In the genomic region with DNA sequence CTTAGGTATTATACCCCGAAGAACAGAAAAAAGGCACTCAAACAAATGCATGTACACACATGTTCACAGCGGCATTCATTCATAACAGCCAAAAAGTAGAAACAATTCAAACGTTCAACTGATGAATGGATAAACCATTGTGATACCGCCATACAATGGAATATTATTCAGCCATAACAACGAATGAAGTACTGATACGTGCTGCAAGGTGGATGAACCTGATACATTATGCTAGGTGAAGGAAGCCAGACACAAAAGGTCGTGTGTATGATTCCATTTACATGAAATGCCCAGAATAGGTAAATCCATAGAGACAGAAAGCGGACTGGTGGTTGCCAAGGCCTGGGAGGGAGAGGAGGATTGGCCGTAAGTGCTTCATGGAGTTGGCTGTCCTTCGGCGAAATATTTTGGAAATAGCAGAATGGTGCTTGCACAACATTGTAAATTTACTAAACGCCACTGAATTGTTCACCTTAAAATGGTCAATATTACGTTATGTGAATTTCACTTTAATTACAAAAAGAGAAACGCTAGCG, we compare ENCODE assay signal across 8 cellular contexts.
DNase-seq lines count a peak whose midpoint lies in the region; ATAC-seq and TF ChIP-seq lines count a peak whose summit lies in the region.

No MANE protein-coding gene starts in this region.

- H3K27ac Mint-ChIP-seq in T-helper 2 cell treated with Interferon-gamma antibody and Interleukin-4, amounts not matched to agents 5 μg/mL and 100 μg/mL, for 36 hours: peak overlapping the region; percentile 97
- H3K27ac Mint-ChIP-seq in central memory CD8-positive, alpha-beta T cell (ENCODE audit: low read depth): peak overlapping the region; percentile 93

- ATAC-seq in HG02588 (IDR thresholded peaks at IDR 0.05; ENCODE audit: unreplicated experiment): peak; percentile 2
- no peak for ATAC-seq in central memory CD8-positive, alpha-beta T cell (replicated peaks; ENCODE audit: extremely low read depth, poor library complexity, severe bottlenecking)
- ATAC-seq in lower lobe of right lung: peak; percentile 20 to 45
- peak; percentile 36 to 37 for ATAC-seq in upper lobe of left lung (ENCODE audit: low FRiP score in 2 of 2)

- H3K9me3 Mint-ChIP-seq in T-helper 2 cell treated with Interferon-gamma antibody and Interleukin-4, amounts not matched to agents 5 μg/mL and 100 μg/mL, for 36 hours: no peaks in the 10 kb centered on the region
- no peaks in the 10 kb centered on the region for H3K9me3 Mint-ChIP-seq in central memory CD8-positive, alpha-beta T cell

- no peak for TF ChIP-seq POLR2A in upper lobe of left lung (IDR thresholded peaks at IDR 0.05)

- H3K4me1 ChIP-seq in lower lobe of right lung (peaks cover 23% of the 10 kb centered on the region), upper lobe of left lung (peaks cover 18 to 21% (median 20%) of the 10 kb centered on the region in 4 donors)

- H3K27ac ChIP-seq in lower lobe of right lung (peak overlapping the region; percentile 93), upper lobe of left lung (peak overlapping the region; percentile 91 to 95 (median 92))

- DNase-seq in T-helper 2 cell treated with Interferon-gamma antibody and Interleukin-4, amounts not matched to agents 5 μg/mL and 100 μg/mL, for 36 hours (ENCODE audit: low spot score): peak; percentile 13
- DNase-seq in T-helper 2 cell (no peak), NCI-H345 (lab: John Stamatoyannopoulos, UW) (peak; percentile 36), lower lobe of right lung (no peak), upper lobe of left lung (no peak), SIG-M5 treated with dmso at 0.1 percent for 504 hours (lab: John Stamatoyannopoulos, UW; ENCODE audit: unreplicated experiment) (no peak)
- no peak for DNase-seq in central memory CD8-positive, alpha-beta T cell (ENCODE audit: low spot score in 2 of 2)

- intact Hi-C loops in lower lobe of right lung (cut with DNase I): no loop called here

- H3K4me1 Mint-ChIP-seq in T-helper 2 cell treated with Interferon-gamma antibody and Interleukin-4, amounts not matched to agents 5 μg/mL and 100 μg/mL, for 36 hours (ENCODE audit: low read depth): peaks cover 38% of the 10 kb centered on the region
- H3K4me1 Mint-ChIP-seq in central memory CD8-positive, alpha-beta T cell: peaks cover 42% of the 10 kb centered on the region

- no peaks in the 10 kb centered on the region for H3K27me3 Mint-ChIP-seq in T-helper 2 cell treated with Interferon-gamma antibody and Interleukin-4, amounts not matched to agents 5 μg/mL and 100 μg/mL, for 36 hours (ENCODE audit: low read depth)
- no peaks in the 10 kb centered on the region for H3K27me3 Mint-ChIP-seq in central memory CD8-positive, alpha-beta T cell

- H3K36me3 Mint-ChIP-seq in T-helper 2 cell treated with Interferon-gamma antibody and Interleukin-4, amounts not matched to agents 5 μg/mL and 100 μg/mL, for 36 hours (ENCODE audit: low read depth): peaks cover 26% of the 10 kb centered on the region
- H3K36me3 Mint-ChIP-seq in central memory CD8-positive, alpha-beta T cell (ENCODE audit: insufficient read depth): peaks cover 30% of the 10 kb centered on the region

- H3K9me3 ChIP-seq in lower lobe of right lung (no peaks in the 10 kb centered on the region), upper lobe of left lung (no peaks in the 10 kb centered on the region)

- H3K27me3 ChIP-seq in lower lobe of right lung (ENCODE audit: low read depth): no peaks in the 10 kb centered on the region
- H3K27me3 ChIP-seq in upper lobe of left lung: no peaks in the 10 kb centered on the region

- TF ChIP-seq CTCF in lower lobe of right lung (IDR thresholded peaks at IDR 0.05) (no peak), upper lobe of left lung (IDR thresholded peaks at IDR 0.05) (no peak)

- H3K4me3 ChIP-seq in lower lobe of right lung (peak overlapping the region; percentile 76), upper lobe of left lung (peak overlapping the region; percentile 46 to 96 (median 78))

- 30 to 31% methylated on average over 15 of the region's 15 CpGs for WGBS in upper lobe of left lung, 2 donors

- TF ChIP-seq EP300 in upper lobe of left lung (IDR thresholded peaks at IDR 0.05): no peak

- H3K36me3 ChIP-seq in lower lobe of right lung (peaks cover 21% of the 10 kb centered on the region), upper lobe of left lung (peaks cover 0 to 26% (median 6%) of the 10 kb centered on the region in 4 donors)

- H3K4me3 Mint-ChIP-seq in T-helper 2 cell treated with Interferon-gamma antibody and Interleukin-4, amounts not matched to agents 5 μg/mL and 100 μg/mL, for 36 hours: peak overlapping the region; percentile 98
- peak overlapping the region; percentile 96 for H3K4me3 Mint-ChIP-seq in central memory CD8-positive, alpha-beta T cell

Comparison
In these comparisons a context has a peak if more than half of its experiments do, and no peak if none do; other contexts are left out.
1. DNase-seq: peak in T-helper 2 cell treated with Interferon-gamma antibody and Interleukin-4, amounts not matched to agents 5 μg/mL and 100 μg/mL, for 36 hours (single experiment) and NCI-H345 (single experiment); none in T-helper 2 cell (0 of 5), central memory CD8-positive, alpha-beta T cell (0 of 2), lower lobe of right lung (single experiment), upper lobe of left lung (0 of 2) and SIG-M5 treated with dmso at 0.1 percent for 504 hours (single experiment).